In genomic region chr16:84504420-84505248, GRCh38 we compare ENCODE assay signal across 8 cellular contexts. TPM values are rescaled to one million over a fixed set of nuclear protein-coding genes. Genes with fewer than 3 reads are reported as not detected.
A peak's percentile ranks its signal among the peaks of the same experiment; 100 is the strongest.
DNase-seq lines count a peak whose midpoint lies in the region; ATAC-seq, FAIRE-seq and TF ChIP-seq lines count a peak whose summit lies in the region.

Gene MEAK7 (minus strand): TSS chr16:84504659. CDS start chr16:84498086, 6,573 bp downstream.

- peak within 1 kb of the TSS; percentile 75 to 89 for H3K27ac Mint-ChIP-seq in natural killer cell treated with Interleukin-12 subunit alpha and Interleukin-12 subunit beta and Interleukin-15 and Interleukin-18, amount 100 ng/mL, for 72 hours

- no peaks in the 10 kb centered on the region for H3K27me3 ChIP-seq in RWPE2 (ENCODE audit: insufficient read depth, poor library complexity, severe bottlenecking)

- peak within 1 kb of the TSS; percentile 93 for H3K4me3 Mint-ChIP-seq in natural killer cell treated with Interleukin-12 subunit alpha and Interleukin-12 subunit beta and Interleukin-15 and Interleukin-18, amount 100 ng/mL, for 72 hours

- no peak for TF ChIP-seq CTCF in RWPE2 (IDR thresholded peaks at IDR 0.05; ENCODE audit: poor library complexity, severe bottlenecking)

- H3K9me3 ChIP-seq in RWPE2 (ENCODE audit: severe bottlenecking), result no peaks in the 10 kb centered on the region

- no peaks in the 10 kb centered on the region for H3K36me3 Mint-ChIP-seq in natural killer cell treated with Interleukin-12 subunit alpha and Interleukin-12 subunit beta and Interleukin-15 and Interleukin-18, amount 100 ng/mL, for 72 hours

- H3K36me3 ChIP-seq in RWPE2 (ENCODE audit: low read depth), result peaks cover 32% of the 10 kb centered on the region

- FAIRE-seq in HTR-8/SVneo (lab: Jason Lieb, UNC), result peak; percentile 92

- ATAC-seq in GM21367 (IDR thresholded peaks at IDR 0.05; ENCODE audit: unreplicated experiment) (peak; percentile 94), RWPE2 (ENCODE audit: low read depth) (peak; percentile 80)
- ATAC-seq in natural killer cell treated with Interleukin-12 subunit alpha and Interleukin-12 subunit beta and Interleukin-15 and Interleukin-18, amount 100 ng/mL, for 72 hours, result peak; percentile 97 to 98
- ATAC-seq in stimulated activated naive CD8-positive, alpha-beta T cell treated with anti-CD3 and anti-CD28 coated beads, Interleukin-15, Interleukin-2, amounts not matched to agents 100 U/mL and 50 U/mL, for 24 hours, result peak; percentile 96

- H3K4me1 ChIP-seq in RWPE2 (ENCODE audit: insufficient read depth, poor library complexity, severe bottlenecking), result peaks cover 48% of the 10 kb centered on the region

- H3K27ac ChIP-seq in RWPE2 (ENCODE audit: poor library complexity, severe bottlenecking), result peak within 1 kb of the TSS; percentile 96

- no peaks in the 10 kb centered on the region for H3K9me3 Mint-ChIP-seq in natural killer cell treated with Interleukin-12 subunit alpha and Interleukin-12 subunit beta and Interleukin-15 and Interleukin-18, amount 100 ng/mL, for 72 hours

- H3K27me3 Mint-ChIP-seq in natural killer cell treated with Interleukin-12 subunit alpha and Interleukin-12 subunit beta and Interleukin-15 and Interleukin-18, amount 100 ng/mL, for 72 hours, result peaks cover 4 to 6% of the 10 kb centered on the region in 2 donors

- peak within 1 kb of the TSS; percentile 79 for H3K4me3 ChIP-seq in RWPE2 (ENCODE audit: severe bottlenecking)

- DNase-seq in D341Med (ENCODE audit: low spot score), result peak; percentile 97
- DNase-seq in HTR-8/SVneo (ENCODE audit: insufficient read length, low spot score), result peak; percentile 99
- peak; percentile 99 for DNase-seq in RWPE2 (ENCODE audit: low spot score)
- DNase-seq in activated T-helper 9 cell treated with anti-CD3 and anti-CD28 coated beads, Interleukin-2, amount 50 U/mL, for 16 hours (ENCODE audit: low read depth), result peak; percentile 93
- DNase-seq in fibroblast of peridontal ligament (ENCODE audit: extremely low read depth), result peak; percentile 98
- peak; percentile 99 for DNase-seq in natural killer cell treated with Interleukin-12 subunit alpha and Interleukin-12 subunit beta and Interleukin-15 and Interleukin-18, amount 100 ng/mL, for 72 hours (ENCODE audit: low spot score)
- DNase-seq in stimulated activated naive CD8-positive, alpha-beta T cell treated with anti-CD3 and anti-CD28 coated beads, Interleukin-15, Interleukin-2, amounts not matched to agents 100 U/mL and 50 U/mL, for 24 hours, result peak; percentile 99

- H3K4me1 Mint-ChIP-seq in natural killer cell treated with Interleukin-12 subunit alpha and Interleukin-12 subunit beta and Interleukin-15 and Interleukin-18, amount 100 ng/mL, for 72 hours (ENCODE audit: low read depth in 2 of 2), result peaks cover 22 to 28% of the 10 kb centered on the region in 2 donors

RNA-seq across cellular contexts. Expression of gene MEAK7, which starts in this region (rescaled TPM):
- 10 to 100 TPM in 1 of 2 donors, 1 to 10 TPM in 1; 9.4 to 10.0 TPM for total RNA-seq in natural killer cell treated with Interleukin-12 subunit alpha and Interleukin-12 subunit beta and Interleukin-15 and Interleukin-18, amount 100 ng/mL, for 72 hours

Comparison
In these comparisons a context has a peak if more than half of its experiments do, and no peak if none do; other contexts are left out.
1. Peak in every context shown above with its lines: DNase-seq, ATAC-seq, H3K4me3 ChIP-seq and H3K27ac ChIP-seq.